ENCODE assay signal across 7 cellular contexts in the genomic region with DNA sequence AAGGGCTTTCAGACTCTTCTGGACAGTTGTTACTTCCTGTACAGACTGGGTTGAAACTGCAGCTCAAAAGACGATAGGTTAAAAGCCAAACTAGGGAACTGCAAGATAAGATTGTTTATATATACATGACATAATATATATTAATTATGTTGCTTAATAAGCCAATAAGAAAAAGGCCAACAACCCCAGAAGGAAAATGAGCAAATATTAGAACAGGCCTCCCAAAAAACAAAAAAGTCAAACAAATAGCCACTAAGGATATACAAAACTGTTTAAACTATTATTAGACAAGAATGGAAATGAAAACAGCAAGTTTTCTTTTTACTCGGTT. TPM values are rescaled to one million over a fixed set of nuclear protein-coding genes. Genes with fewer than 3 reads are reported as not detected.
DNase-seq lines count a peak whose midpoint lies in the region; ATAC-seq and TF ChIP-seq lines count a peak whose summit lies in the region.

No MANE protein-coding gene starts in this region.

- H3K36me3 ChIP-seq in iPS-18a (ENCODE audit: control insufficient read depth, low read depth, low read length) (peaks cover 18% of the 10 kb centered on the region), stomach (peaks cover 9 to 28% (median 21%) of the 10 kb centered on the region in 4 donors)

- no peak for DNase-seq in activated CD8-positive, alpha-beta T cell treated with anti-CD3 and anti-CD28 coated beads for 36 hours
- no peak for DNase-seq in stomach
- no peak for DNase-seq in HEK293T (ENCODE audit: extremely low spot score)
- DNase-seq in AG08395 (ENCODE audit: low spot score) = no peak
- no peak for DNase-seq in SHP77 (lab: John Stamatoyannopoulos, UW)

- whole genome bisulfite sequencing in stomach, 5 donors = 4 to 14% (median 6%) methylated on average over 2 of the region's 2 CpGs

- POLR2A ChIA-PET in activated CD8-positive, alpha-beta T cell treated with anti-CD3 and anti-CD28 coated beads for 36 hours (lab: Charles Lee) = interaction anchor here (1.5 kb wide), 1 partner anchor 17 kb away, joined by 3 read pairs; no protein-coding TSS in a partner anchor
- POLR2A ChIA-PET in HEK293T (lab: Yijun Ruan, JAX) = interaction anchor here (1.0 kb wide), 1 partner anchor 50 kb away, joined by 3 read pairs; no protein-coding TSS in a partner anchor

- no peak for TF ChIP-seq POLR2A in stomach (IDR thresholded peaks at IDR 0.05)

- H3K4me1 ChIP-seq in iPS-18a (ENCODE audit: control insufficient read depth, low read depth, low read length) (peaks cover 15% of the 10 kb centered on the region), stomach (peaks cover 0 to 24% (median 19%) of the 10 kb centered on the region in 4 donors)

- CTCF ChIA-PET in activated CD8-positive, alpha-beta T cell treated with anti-CD3 and anti-CD28 coated beads for 36 hours (lab: Charles Lee) = no interaction called here
- CTCF ChIA-PET in HEK293T (lab: Yijun Ruan, JAX) = no interaction called here

- H3K27ac ChIP-seq in iPS-18a (ENCODE audit: low read length) = no peak overlapping the region
- H3K27ac ChIP-seq in stomach = peak overlapping the region; percentile 84 to 97 (median 94)

- peak; percentile 64 for ATAC-seq in HG03159 (IDR thresholded peaks at IDR 0.05; ENCODE audit: unreplicated experiment)
- no peak for ATAC-seq in activated CD8-positive, alpha-beta T cell treated with anti-CD3 and anti-CD28 coated beads for 36 hours

- intact Hi-C loops in activated CD8-positive, alpha-beta T cell treated with anti-CD3 and anti-CD28 coated beads for 36 hours (cut with micrococcal nuclease) = no loop called here
- intact Hi-C loops in stomach (cut with DNase I; ENCODE audit: low total_unique reads) = no loop called here

- peaks cover 18% of the 10 kb centered on the region for H3K27me3 Mint-ChIP-seq in activated CD8-positive, alpha-beta T cell treated with anti-CD3 and anti-CD28 coated beads for 36 hours

- peaks cover 40% of the 10 kb centered on the region for H3K36me3 Mint-ChIP-seq in activated CD8-positive, alpha-beta T cell treated with anti-CD3 and anti-CD28 coated beads for 36 hours (ENCODE audit: low read depth)

- peak overlapping the region; percentile 93 for H3K27ac Mint-ChIP-seq in activated CD8-positive, alpha-beta T cell treated with anti-CD3 and anti-CD28 coated beads for 36 hours

- H3K9me3 ChIP-seq in iPS-18a (ENCODE audit: control insufficient read depth, low read depth, low read length) (no peaks in the 10 kb centered on the region), stomach (no peaks in the 10 kb centered on the region)

- no peak overlapping the region for H3K9ac ChIP-seq in iPS-18a (ENCODE audit: low read length)

- peaks cover 14% of the 10 kb centered on the region for H3K4me1 Mint-ChIP-seq in activated CD8-positive, alpha-beta T cell treated with anti-CD3 and anti-CD28 coated beads for 36 hours (ENCODE audit: low read depth)

- H3K4me3 ChIP-seq in iPS-18a (ENCODE audit: low read length) (peak overlapping the region; percentile 77), stomach (peak overlapping the region; percentile 66 to 78 (median 74))

- no peak for TF ChIP-seq EP300 in stomach (IDR thresholded peaks at IDR 0.05)

- TF ChIP-seq CTCF in activated CD8-positive, alpha-beta T cell treated with anti-CD3 and anti-CD28 coated beads for 36 hours (IDR thresholded peaks at IDR 0.05) = no peak
- no peak for TF ChIP-seq CTCF in stomach (IDR thresholded peaks at IDR 0.05)

- H3K9me3 Mint-ChIP-seq in activated CD8-positive, alpha-beta T cell treated with anti-CD3 and anti-CD28 coated beads for 36 hours = peaks cover 9% of the 10 kb centered on the region

- H3K27me3 ChIP-seq in iPS-18a (ENCODE audit: control insufficient read depth, insufficient read depth, low read length) = no peaks in the 10 kb centered on the region
- peaks cover 0 to 15% (median 0%) of the 10 kb centered on the region in 3 donors for H3K27me3 ChIP-seq in stomach

- peak overlapping the region; percentile 90 for H3K4me3 Mint-ChIP-seq in activated CD8-positive, alpha-beta T cell treated with anti-CD3 and anti-CD28 coated beads for 36 hours

TF ChIP-seq in HEK293T, 16 proteins besides CTCF, POLR2A, EP300 and RAD21:
- no peak for TF ChIP-seq CTBP1 (IDR thresholded peaks at IDR 0.05; ENCODE audit: borderline replicate concordance)
- no peak for TF ChIP-seq ARNT (IDR thresholded peaks at IDR 0.05)
- TF ChIP-seq, protein P1, sequence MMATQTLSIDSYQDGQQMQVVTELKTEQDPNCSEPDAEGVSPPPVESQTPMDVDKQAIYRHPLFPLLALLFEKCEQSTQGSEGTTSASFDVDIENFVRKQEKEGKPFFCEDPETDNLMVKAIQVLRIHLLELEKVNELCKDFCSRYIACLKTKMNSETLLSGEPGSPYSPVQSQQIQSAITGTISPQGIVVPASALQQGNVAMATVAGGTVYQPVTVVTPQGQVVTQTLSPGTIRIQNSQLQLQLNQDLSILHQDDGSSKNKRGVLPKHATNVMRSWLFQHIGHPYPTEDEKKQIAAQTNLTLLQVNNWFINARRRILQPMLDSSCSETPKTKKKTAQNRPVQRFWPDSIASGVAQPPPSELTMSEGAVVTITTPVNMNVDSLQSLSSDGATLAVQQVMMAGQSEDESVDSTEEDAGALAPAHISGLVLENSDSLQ (IDR thresholded peaks at IDR 0.05) = no peak
- no peak for TF ChIP-seq SP1 (IDR thresholded peaks at IDR 0.05)
- TF ChIP-seq SUZ12 (IDR thresholded peaks at IDR 0.05) = no peak
- no peak for TF ChIP-seq ZNF384 (IDR thresholded peaks at IDR 0.05)
- no peak for TF ChIP-seq LEF1 (IDR thresholded peaks at IDR 0.05; ENCODE audit: borderline replicate concordance)
- no peak for TF ChIP-seq BHLHE40 (IDR thresholded peaks at IDR 0.05; ENCODE audit: borderline replicate concordance)
- TF ChIP-seq TARDBP (IDR thresholded peaks at IDR 0.05) = no peak
- TF ChIP-seq L3MBTL2 (conservative IDR thresholded peaks at IDR 0.05) = no peak
- TF ChIP-seq FOXA1 (IDR thresholded peaks at IDR 0.05) = no peak
- no peak for TF ChIP-seq FOXM1 (IDR thresholded peaks at IDR 0.05; ENCODE audit: borderline replicate concordance)
- TF ChIP-seq NFRKB (IDR thresholded peaks at IDR 0.05) = no peak
- no peak for TF ChIP-seq ELF4 (IDR thresholded peaks at IDR 0.05)
- no peak for TF ChIP-seq HDGF (IDR thresholded peaks at IDR 0.05; ENCODE audit: borderline replicate concordance)
- TF ChIP-seq FOXK2 (IDR thresholded peaks at IDR 0.05) = no peak

RNA-seq across cellular contexts. Expression of gene CMTR2, which starts 0.5 kb away (rescaled TPM):
- 10 to 100 TPM; 16.6 to 19.3 TPM for total RNA-seq in activated CD8-positive, alpha-beta T cell treated with anti-CD3 and anti-CD28 coated beads for 36 hours
- total RNA-seq in stomach = 10 to 100 TPM in 3 of 5 donors, 1 to 10 TPM in 2; 1.4 to 29.6 (median 15.4) TPM
- 1 to 10 TPM; 3.4 to 6.5 (median 4.7) TPM for polyA plus RNA-seq in stomach

RNA-seq across cellular contexts. Expression of gene HYDIN, which starts 59.2 kb away (rescaled TPM):
- not detected for total RNA-seq in activated CD8-positive, alpha-beta T cell treated with anti-CD3 and anti-CD28 coated beads for 36 hours
- 10 to 100 TPM in 1 of 5 donors, 1 to 10 TPM in 2, under 1 TPM in 1, not detected in 1; 0.58 to 11.2 (median 5.8) TPM for total RNA-seq in stomach
- polyA plus RNA-seq in stomach = under 1 TPM; 0.05 to 0.31 (median 0.12) TPM
